9 cellular contexts compared by ENCODE assay signal in genomic region chr6:90274481-90275030, GRCh38. TPM values are rescaled to one million over a fixed set of nuclear protein-coding genes. Genes with fewer than 3 reads are reported as not detected.
DNase-seq lines count a peak whose midpoint lies in the region; ATAC-seq and TF ChIP-seq lines count a peak whose summit lies in the region.
"Had no signal": no experiment of that assay in that cellular context is flagged by ENCODE, and none has a peak within 500 bp of the region (broad histone marks: within the 10 kb centered on the region; RNA-seq: fewer than 3 reads in every experiment).

No MANE protein-coding gene starts in this region.

- H3K4me1 ChIP-seq in HCT116 (ENCODE audit: control insufficient read depth in 1 of 2, insufficient read depth in 2 of 2, low read length in 2 of 2) (no peaks in the 10 kb centered on the region), esophagus squamous epithelium (no peaks in the 10 kb centered on the region)

- no peak overlapping the region for H3K4me2 ChIP-seq in HCT116 (ENCODE audit: low read length)

- no peaks in the 10 kb centered on the region for H3K79me2 ChIP-seq in HCT116 (ENCODE audit: insufficient read depth, low read length)

- H3K4me3 ChIP-seq in HCT116 (replicated peaks in 1 of 2; ENCODE audit: low read depth in 1 of 2, low read length in 2 of 2) (no peak overlapping the region), esophagus squamous epithelium (no peak overlapping the region)

- H3K36me3 Mint-ChIP-seq in activated CD4-positive, alpha-beta memory T cell treated with anti-CD3 and anti-CD28 coated beads for 36 hours: peaks cover 32% of the 10 kb centered on the region

- H3K9ac ChIP-seq in HCT116 (ENCODE audit: low read length): no peak overlapping the region

- no peaks in the 10 kb centered on the region for H3K9me3 ChIP-seq in HCT116 (ENCODE audit: control insufficient read depth in 1 of 2, insufficient read depth in 1 of 2, low read depth in 1 of 2, low read length in 2 of 2)
- no peaks in the 10 kb centered on the region for H3K9me3 ChIP-seq in esophagus squamous epithelium

- ATAC-seq in HCT116 (no peak), HG02763 (IDR thresholded peaks at IDR 0.05; ENCODE audit: unreplicated experiment) (no peak)

- TF ChIP-seq POLR2A in HCT116 (IDR thresholded peaks at IDR 0.05; ENCODE audit: borderline replicate concordance, extremely low read depth, insufficient read depth, insufficient read length): no peak
- no peak for TF ChIP-seq POLR2A in esophagus squamous epithelium (IDR thresholded peaks at IDR 0.05)

- H3K27me3 ChIP-seq in HCT116 (ENCODE audit: insufficient read depth, low read length): no peaks in the 10 kb centered on the region
- no peaks in the 10 kb centered on the region for H3K27me3 ChIP-seq in esophagus squamous epithelium

- TF ChIP-seq RAD21 in HCT116 (IDR thresholded peaks at IDR 0.05; ENCODE audit: low read depth): no peak

- DNase-seq in HCT116 (ENCODE audit: low read depth, low spot score): no peak
- peak; percentile 96 for DNase-seq in activated CD4-positive, alpha-beta memory T cell treated with anti-CD3 and anti-CD28 coated beads for 36 hours
- DNase-seq in esophagus squamous epithelium (lab: John Stamatoyannopoulos, UW): peak; percentile 27
- peak; percentile 88 to 91 for DNase-seq in stimulated activated CD8-positive, alpha-beta memory T cell treated with anti-CD3 and anti-CD28 coated beads, Interleukin-15, amount 100 ng/mL, for 48 hours (ENCODE audit: low read depth in 2 of 2)
- DNase-seq in DMS 273 treated with DMSO at 0.1 percent for 48 hours (lab: John Stamatoyannopoulos, UW): no peak
- DNase-seq in NCI-H2196 (lab: John Stamatoyannopoulos, UW; ENCODE audit: unreplicated experiment): no peak
- no peak for DNase-seq in NCI-H1436 (lab: John Stamatoyannopoulos, UW)
- DNase-seq: MM.1S had no signal

- POLR2A ChIA-PET in HCT116 (lab: Charles Lee): no interaction called here
- POLR2A ChIA-PET in activated CD4-positive, alpha-beta memory T cell treated with anti-CD3 and anti-CD28 coated beads for 36 hours (lab: Charles Lee): interaction anchor here (0.8 to 3.5 kb wide), 11 partner anchors 10 to 320 kb away, joined by 3 to 30 read pairs (median 5); no protein-coding TSS in a partner anchor

- intact Hi-C loops in HCT116 (cut with micrococcal nuclease): no loop called here
- intact Hi-C loops in activated CD4-positive, alpha-beta memory T cell treated with anti-CD3 and anti-CD28 coated beads for 36 hours (cut with micrococcal nuclease): loop anchor here (1.0 to 5.0 kb wide), 15 partner anchors 10 to 322 kb away; partner anchors contain the start of gene BACH2
- intact Hi-C loops in esophagus squamous epithelium (cut with DNase I): no loop called here

- H3K27ac Mint-ChIP-seq in activated CD4-positive, alpha-beta memory T cell treated with anti-CD3 and anti-CD28 coated beads for 36 hours: peak overlapping the region; percentile 87

- H3K9me2 ChIP-seq in HCT116 (ENCODE audit: insufficient read depth): no peaks in the 10 kb centered on the region

- BruUV-seq in HCT116 (replicated peaks; lab: Mats Ljungman, UMichigan): no TSS peak

- no peaks in the 10 kb centered on the region for H3K27me3 Mint-ChIP-seq in activated CD4-positive, alpha-beta memory T cell treated with anti-CD3 and anti-CD28 coated beads for 36 hours

- peaks cover 87% of the 10 kb centered on the region for H3K4me1 Mint-ChIP-seq in activated CD4-positive, alpha-beta memory T cell treated with anti-CD3 and anti-CD28 coated beads for 36 hours (ENCODE audit: low read depth)

- RAD21 ChIA-PET in HCT116 (lab: Charles Lee; ENCODE audit: low non-redundant PET in 1 of 2, low total read pairs in 2 of 2, uncharacterized antibody in 2 of 2, unreplicated experiment in 2 of 2): no interaction called here

- 71 to 76% methylated on average over 9 of the region's 9 CpGs for WGBS in esophagus squamous epithelium, 2 donors

- no peak overlapping the region for H3K27ac ChIP-seq in HCT116 (ENCODE audit: low read depth, low read length)
- H3K27ac ChIP-seq in esophagus squamous epithelium: no peak overlapping the region

- CTCF ChIA-PET in HCT116 (lab: Charles Lee): interaction anchor here (1.1 to 1.2 kb wide), 2 partner anchors 9 to 334 kb away, joined by 3 to 5 read pairs; no protein-coding TSS in a partner anchor
- CTCF ChIA-PET in activated CD4-positive, alpha-beta memory T cell treated with anti-CD3 and anti-CD28 coated beads for 36 hours (lab: Charles Lee): interaction anchor here (0.8 to 3.5 kb wide), 13 partner anchors 11 to 334 kb away, joined by 3 to 35 read pairs (median 3); no protein-coding TSS in a partner anchor

- H3K9me3 Mint-ChIP-seq in activated CD4-positive, alpha-beta memory T cell treated with anti-CD3 and anti-CD28 coated beads for 36 hours: peaks cover 11% of the 10 kb centered on the region

- H3K4me3 Mint-ChIP-seq in activated CD4-positive, alpha-beta memory T cell treated with anti-CD3 and anti-CD28 coated beads for 36 hours: peak overlapping the region; percentile 27

- H2AFZ ChIP-seq in HCT116 (ENCODE audit: low read depth, low read length, poor library complexity, severe bottlenecking): no peak overlapping the region

- no peaks in the 10 kb centered on the region for H3K36me3 ChIP-seq in HCT116 (ENCODE audit: control insufficient read depth in 1 of 2, insufficient read depth in 2 of 2, low read length in 2 of 2)
- no peaks in the 10 kb centered on the region for H3K36me3 ChIP-seq in esophagus squamous epithelium

- H4K20me1 ChIP-seq in HCT116 (ENCODE audit: insufficient read depth): no peaks in the 10 kb centered on the region

- TF ChIP-seq CTCF in HCT116 (IDR thresholded peaks at IDR 0.05 in 2 of 3, conservative IDR thresholded peaks at IDR 0.05 in 1 of 3; ENCODE audit: borderline replicate concordance in 1 of 3, insufficient read depth in 1 of 3, low read depth in 2 of 3, low read length in 2 of 3) (0 out of 6 replicates have a peak, but pooled peaks of 2 of the 3 experiments have one; percentile 15), esophagus squamous epithelium (IDR thresholded peaks at IDR 0.05) (no peak)

TF ChIP-seq in HCT116, 20 proteins besides CTCF, POLR2A, EP300 and RAD21:
- no peak for TF ChIP-seq EGR1 (IDR thresholded peaks at IDR 0.05; ENCODE audit: low read depth)
TF ChIP-seq in HCT116: peak in this region for 0.

RNA-seq across cellular contexts. Expression of gene BACH2, which starts 22.1 kb away (rescaled TPM):
- total RNA-seq in HCT116 (2021; ENCODE audit: unreplicated experiment) (3.3 TPM), esophagus squamous epithelium (1 to 10 TPM in 1 of 4 donors, under 1 TPM in 3; 0.22 to 6.1 (median 0.66) TPM)
- polyA plus RNA-seq in HCT116 (2012): 0.95 and 0.98 TPM in 2 replicates
- 10 to 100 TPM; 49.2 to 55.4 TPM for total RNA-seq in activated CD4-positive, alpha-beta memory T cell treated with anti-CD3 and anti-CD28 coated beads for 36 hours

Comparison
In these comparisons a context has a peak if more than half of its experiments do, and no peak if none do; other contexts are left out.
1. DNase-seq: peak in activated CD4-positive, alpha-beta memory T cell treated with anti-CD3 and anti-CD28 coated beads for 36 hours (single experiment), esophagus squamous epithelium (single experiment) and stimulated activated CD8-positive, alpha-beta memory T cell treated with anti-CD3 and anti-CD28 coated beads, Interleukin-15, amount 100 ng/mL, for 48 hours (2 of 2); none in HCT116 (single experiment), DMS 273 treated with DMSO at 0.1 percent for 48 hours (single experiment), NCI-H2196 (single experiment) and NCI-H1436 (single experiment).
2. CTCF ChIP-seq: peak in HCT116 (2 of 3); none in esophagus squamous epithelium (0 of 6).
3. RNA of gene BACH2, which starts 22.1 kb away (total RNA-seq): 49.2 to 55.4 TPM in activated CD4-positive, alpha-beta memory T cell treated with anti-CD3 and anti-CD28 coated beads for 36 hours; 3.3 TPM in HCT116 (single experiment) and 0.22 to 6.1 TPM in esophagus squamous epithelium; every median in the first group is over 4 times any median in the second.